14 cellular contexts compared by ENCODE assay signal in genomic region chr2:157887946-157888345, GRCh38.
DNase-seq lines count a peak whose midpoint lies in the region; ATAC-seq and TF ChIP-seq lines count a peak whose summit lies in the region.
"Had no signal": no experiment of that assay in that cellular context is flagged by ENCODE, and none has a peak within 500 bp of the region (broad histone marks: within the 10 kb centered on the region; RNA-seq: fewer than 3 reads in every experiment).

No MANE protein-coding gene starts in this region.

- H3K27ac Mint-ChIP-seq in effector memory CD8-positive, alpha-beta T cell, result no peak overlapping the region
- H3K27ac Mint-ChIP-seq: B cell had no signal

- no peaks in the 10 kb centered on the region for H3K36me3 Mint-ChIP-seq in effector memory CD8-positive, alpha-beta T cell (ENCODE audit: insufficient read depth)

- H3K4me3 ChIP-seq in choroid plexus epithelial cell (ENCODE audit: low read depth, low read length), result no peak overlapping the region
- no peak overlapping the region for H3K4me3 ChIP-seq in fibroblast of pulmonary artery (replicated peaks; ENCODE audit: low read depth, low read length)

- H3K4me3 Mint-ChIP-seq in effector memory CD8-positive, alpha-beta T cell, result no peak overlapping the region
- H3K4me3 Mint-ChIP-seq: B cell; CD4-positive, alpha-beta memory T cell had no signal

- TF ChIP-seq CTCF in choroid plexus epithelial cell (conservative IDR thresholded peaks at IDR 0.05; ENCODE audit: low read depth, low read length) (no peak), fibroblast of pulmonary artery (IDR thresholded peaks at IDR 0.05; ENCODE audit: low read length, missing control alignments) (no peak)

- DNase-seq in HCEC 1CT (peak; percentile 30), choroid plexus epithelial cell (ENCODE audit: low read depth) (peak; percentile 70), fibroblast of pulmonary artery (ENCODE audit: low read depth) (peak; percentile 39), SKM-1 (lab: John Stamatoyannopoulos, UW; ENCODE audit: unreplicated experiment) (no peak), NCI-H1048 (lab: John Stamatoyannopoulos, UW) (no peak), SKM-1 treated with dmso at 0.1 percent for 144 hours (lab: John Stamatoyannopoulos, UW; ENCODE audit: unreplicated experiment) (no peak)
- DNase-seq in effector memory CD8-positive, alpha-beta T cell, result no peak
- DNase-seq: C1 segment of cervical spinal cord; CD4-positive, alpha-beta memory T cell; DMS79 treated with DMSO at 0.1 percent for 48 hours; EL had no signal

- peaks cover 0 to 6% of the 10 kb centered on the region in 2 donors for H3K27me3 Mint-ChIP-seq in effector memory CD8-positive, alpha-beta T cell
- H3K27me3 Mint-ChIP-seq: CD4-positive, alpha-beta memory T cell had no signal

- H3K9me3 Mint-ChIP-seq in effector memory CD8-positive, alpha-beta T cell, result no peaks in the 10 kb centered on the region

- H3K4me1 Mint-ChIP-seq in effector memory CD8-positive, alpha-beta T cell (ENCODE audit: low read depth in 2 of 2), result peaks cover 11 to 13% of the 10 kb centered on the region in 2 donors
- H3K4me1 Mint-ChIP-seq: B cell had no signal

- no peak for ATAC-seq in effector memory CD8-positive, alpha-beta T cell (replicated peaks)
- ATAC-seq: HCT116, HepG2 had no signal

Comparison
In these comparisons a context has a peak if more than half of its experiments do, and no peak if none do; other contexts are left out.
1. DNase-seq: peak in HCEC 1CT (single experiment), choroid plexus epithelial cell (single experiment) and fibroblast of pulmonary artery (single experiment); none in SKM-1 (single experiment), effector memory CD8-positive, alpha-beta T cell (0 of 3), NCI-H1048 (single experiment) and SKM-1 treated with dmso at 0.1 percent for 144 hours (single experiment).